Comparison of ENCODE assay signal across 26 cellular contexts in the genomic region with DNA sequence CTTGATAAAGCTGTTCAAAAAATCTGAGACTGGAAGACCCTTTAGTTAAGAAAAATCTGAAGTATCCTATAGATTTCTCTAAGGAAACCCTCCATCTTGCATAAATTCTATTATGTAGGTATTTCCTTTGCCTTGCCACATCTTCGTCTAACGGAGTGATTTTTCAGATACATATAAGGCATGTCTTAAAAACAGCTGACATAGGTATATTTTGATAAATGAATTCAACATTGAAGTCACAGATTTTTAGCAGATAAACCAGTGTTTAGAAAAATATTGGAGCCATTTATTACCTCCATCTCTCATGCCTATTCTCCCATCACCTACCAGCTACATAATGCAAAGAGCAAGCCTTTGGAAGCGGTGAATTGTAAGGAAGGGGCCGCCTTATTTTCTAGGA.
"Had no signal": no experiment of that assay in that cellular context is flagged by ENCODE, and none has a peak within 500 bp of the region (broad histone marks: within the 10 kb centered on the region; RNA-seq: fewer than 3 reads in every experiment).

No MANE protein-coding gene starts in this region.

- H3K4me3 ChIP-seq: colonic mucosa, esophagus squamous epithelium, gastrocnemius medialis, heart right ventricle, left lung, lower lobe of right lung, mucosa of descending colon had no signal

- H3K27ac ChIP-seq: colonic mucosa, epithelial cell of prostate, esophagus squamous epithelium, gastrocnemius medialis, heart right ventricle, left lung, lower lobe of right lung had no signal

- H3K9me3 ChIP-seq: colonic mucosa, esophagus squamous epithelium, gastrocnemius medialis, heart right ventricle, left lung, lower lobe of right lung, mucosa of descending colon had no signal

- H3K36me3 ChIP-seq: colonic mucosa, esophagus squamous epithelium, gastrocnemius medialis, left lung, lower lobe of right lung had no signal

- H3K27me3 ChIP-seq: colonic mucosa, esophagus squamous epithelium, gastrocnemius medialis, heart right ventricle, left lung had no signal

- FAIRE-seq: endometrium, islet of Langerhans, keratinocyte had no signal

- DNase-seq: colonic mucosa; cortex of kidney; effector CD8-positive, alpha-beta T cell; effector memory CD8-positive, alpha-beta T cell; endodermal cell; erythroblast; esophagus squamous epithelium; foreskin fibroblast; foreskin melanocyte; gastrocnemius medialis; glutamatergic neuron; head of caudate nucleus; heart right ventricle; hippocampal formation; left cardiac atrium; left lung; left ventricle myocardium superior; lower lobe of right lung; mesenchymal stem cell; mucosa of descending colon; naive B cell had no signal

- H3K4me1 ChIP-seq: colonic mucosa, esophagus squamous epithelium, gastrocnemius medialis, heart right ventricle, left lung, lower lobe of right lung had no signal

- ATAC-seq: effector memory CD8-positive, alpha-beta T cell; esophagus mucosa; gastrocnemius medialis; heart right ventricle; left cardiac atrium; left lung; left ventricle myocardium superior; lower lobe of right lung; mucosa of descending colon had no signal
